In the genomic region with DNA sequence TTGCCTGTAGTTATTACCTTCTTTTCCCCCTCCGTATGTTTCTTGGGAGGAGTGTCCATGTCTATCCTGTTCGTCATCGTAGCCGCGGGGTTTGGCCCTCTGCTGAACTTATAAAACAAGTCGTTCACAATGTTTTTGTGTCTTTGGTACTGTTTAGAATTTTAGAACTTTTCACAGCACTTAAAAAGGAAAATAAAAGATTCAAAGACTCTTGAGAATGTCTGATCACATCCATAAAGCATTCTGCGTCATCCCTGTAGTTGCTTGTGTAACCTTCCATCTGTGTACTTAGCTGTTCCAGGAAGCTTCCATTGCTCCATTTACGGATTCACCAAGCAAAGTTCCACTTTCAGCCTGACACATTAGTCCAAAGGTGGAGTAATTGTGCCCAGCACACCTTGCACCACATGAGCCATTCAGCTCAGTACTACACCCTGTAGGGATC, we compare ENCODE assay signal across 27 cellular contexts.
"Had no signal": no experiment of that assay in that cellular context is flagged by ENCODE, and none has a peak within 500 bp of the region (broad histone marks: within the 10 kb centered on the region; RNA-seq: fewer than 3 reads in every experiment).

No MANE protein-coding gene starts in this region.

- H3K27ac ChIP-seq: adrenal gland, cardiac muscle cell, esophagus squamous epithelium, neutrophil, parathyroid adenoma, testis had no signal

- H3K4me1 Mint-ChIP-seq: activated naive CD4-positive, alpha-beta T cell treated with anti-CD3 and anti-CD28 coated beads, Interleukin-2, amount 50 U/mL, for 24 hours; immature natural killer cell; naive thymus-derived CD8-positive, alpha-beta T cell; stimulated activated effector memory CD8-positive, alpha-beta T cell treated with anti-CD3 and anti-CD28 coated beads, Interleukin-12 subunit alpha, Interleukin-12 subunit beta, amount 100 ng/mL, for 72 hours had no signal

- ATAC-seq: activated CD4-positive, CD25-positive, alpha-beta regulatory T cell treated with anti-CD3 and anti-CD28 coated beads, Interleukin-2, amount 50 U/mL, for 24 hours; activated T-cell treated with anti-CD3 and anti-CD28 coated beads, Interleukin-2, amount 50 U/mL, for 72 hours; naive thymus-derived CD8-positive, alpha-beta T cell; sciatic nerve; stimulated activated effector memory CD8-positive, alpha-beta T cell treated with anti-CD3 and anti-CD28 coated beads, Interleukin-12 subunit alpha, Interleukin-12 subunit beta, amount 100 ng/mL, for 72 hours had no signal

- H3K36me3 Mint-ChIP-seq: activated naive CD4-positive, alpha-beta T cell treated with anti-CD3 and anti-CD28 coated beads, Interleukin-2, amount 50 U/mL, for 24 hours; immature natural killer cell; naive thymus-derived CD8-positive, alpha-beta T cell; stimulated activated effector memory CD8-positive, alpha-beta T cell treated with anti-CD3 and anti-CD28 coated beads, Interleukin-12 subunit alpha, Interleukin-12 subunit beta, amount 100 ng/mL, for 72 hours had no signal

- H3K27me3 ChIP-seq: adrenal gland, cardiac muscle cell, esophagus squamous epithelium, neutrophil, testis had no signal

- H3K4me3 Mint-ChIP-seq: activated naive CD4-positive, alpha-beta T cell treated with anti-CD3 and anti-CD28 coated beads, Interleukin-2, amount 50 U/mL, for 24 hours; activated T-cell treated with anti-CD3 and anti-CD28 coated beads, Interleukin-2, amount 50 U/mL, for 72 hours; dendritic cell treated with granulocyte-macrophage colony-stimulating factor and Interleukin-4, amounts not matched to agents 40 ng/mL and 50 ng/mL, for 4 days; immature natural killer cell; naive thymus-derived CD8-positive, alpha-beta T cell; stimulated activated effector memory CD8-positive, alpha-beta T cell treated with anti-CD3 and anti-CD28 coated beads, Interleukin-12 subunit alpha, Interleukin-12 subunit beta, amount 100 ng/mL, for 72 hours had no signal

- DNase-seq: activated CD4-positive, alpha-beta T cell treated with anti-CD3 and anti-CD28 coated beads, Interleukin-2, amount 50 U/mL, for 1 hour; activated CD8-positive, alpha-beta memory T cell treated with anti-CD3 and anti-CD28 coated beads for 24 hours; activated CD8-positive, alpha-beta memory T cell treated with anti-CD3 and anti-CD28 coated beads, Interleukin-2, amount 50 U/mL, for 48 hours; activated gamma-delta T cell; activated T-cell treated with anti-CD3 and anti-CD28 coated beads, Interleukin-2, amount 50 U/mL, for 72 hours; adrenal gland; effector CD8-positive, alpha-beta T cell; esophagus squamous epithelium; foreskin melanocyte; head of caudate nucleus; immature natural killer cell; mesenchymal stem cell; naive thymus-derived CD8-positive, alpha-beta T cell; SK-N-SH; stimulated activated CD4-positive, alpha-beta T cell treated with anti-CD3 and anti-CD28 coated beads, Interleukin-4, amount 100 ng/mL, for 24 hours; T-helper 1 cell; T1000; testis had no signal

- H3K4me1 ChIP-seq: adrenal gland, esophagus squamous epithelium, parathyroid adenoma had no signal

- H3K27me3 Mint-ChIP-seq: activated naive CD4-positive, alpha-beta T cell treated with anti-CD3 and anti-CD28 coated beads, Interleukin-2, amount 50 U/mL, for 24 hours; dendritic cell treated with granulocyte-macrophage colony-stimulating factor and Interleukin-4, amounts not matched to agents 40 ng/mL and 50 ng/mL, for 4 days had no signal

- H3K9me3 ChIP-seq: adrenal gland, esophagus squamous epithelium, neutrophil, SK-N-SH, testis had no signal

- H3K4me3 ChIP-seq: adrenal gland, cardiac muscle cell, esophagus squamous epithelium, smooth muscle cell, testis had no signal

- H3K27ac Mint-ChIP-seq: activated naive CD4-positive, alpha-beta T cell treated with anti-CD3 and anti-CD28 coated beads, Interleukin-2, amount 50 U/mL, for 24 hours; activated T-cell treated with anti-CD3 and anti-CD28 coated beads, Interleukin-2, amount 50 U/mL, for 72 hours; dendritic cell treated with granulocyte-macrophage colony-stimulating factor and Interleukin-4, amounts not matched to agents 40 ng/mL and 50 ng/mL, for 4 days; immature natural killer cell; naive thymus-derived CD8-positive, alpha-beta T cell; stimulated activated effector memory CD8-positive, alpha-beta T cell treated with anti-CD3 and anti-CD28 coated beads, Interleukin-12 subunit alpha, Interleukin-12 subunit beta, amount 100 ng/mL, for 72 hours had no signal

- H3K36me3 ChIP-seq: adrenal gland, cardiac muscle cell, esophagus squamous epithelium, neutrophil had no signal

- H3K9me3 Mint-ChIP-seq: activated naive CD4-positive, alpha-beta T cell treated with anti-CD3 and anti-CD28 coated beads, Interleukin-2, amount 50 U/mL, for 24 hours; activated T-cell treated with anti-CD3 and anti-CD28 coated beads, Interleukin-2, amount 50 U/mL, for 72 hours; dendritic cell treated with granulocyte-macrophage colony-stimulating factor and Interleukin-4, amounts not matched to agents 40 ng/mL and 50 ng/mL, for 4 days; immature natural killer cell; naive thymus-derived CD8-positive, alpha-beta T cell; stimulated activated effector memory CD8-positive, alpha-beta T cell treated with anti-CD3 and anti-CD28 coated beads, Interleukin-12 subunit alpha, Interleukin-12 subunit beta, amount 100 ng/mL, for 72 hours had no signal
